In genomic region chr15:65952425-65953053, GRCh38 we compare ENCODE assay signal across 9 cellular contexts.
DNase-seq lines count a peak whose midpoint lies in the region; ATAC-seq, FAIRE-seq and TF ChIP-seq lines count a peak whose summit lies in the region.
"Had no signal": no experiment of that assay in that cellular context is flagged by ENCODE, and none has a peak within 500 bp of the region (broad histone marks: within the 10 kb centered on the region; RNA-seq: fewer than 3 reads in every experiment).

No MANE protein-coding gene starts in this region.

- H3K4me3 ChIP-seq in astrocyte (ENCODE audit: insufficient read depth, low read depth, low read length), result no peak overlapping the region

- H3K36me3 Mint-ChIP-seq in Calu3 (ENCODE audit: insufficient read depth, unreplicated experiment) (no peaks in the 10 kb centered on the region), astrocyte (ENCODE audit: low read depth, unreplicated experiment) (no peaks in the 10 kb centered on the region)

- H3K27ac Mint-ChIP-seq in Calu3 (ENCODE audit: unreplicated experiment), result no peak overlapping the region
- H3K27ac Mint-ChIP-seq in astrocyte (ENCODE audit: unreplicated experiment), result no peak overlapping the region

- no peaks in the 10 kb centered on the region for H3K9me3 ChIP-seq in astrocyte (ENCODE audit: insufficient read depth, low read depth, low read length)

- H3K27me3 ChIP-seq in astrocyte (ENCODE audit: insufficient read depth, low read length), result peaks cover 5% of the 10 kb centered on the region

- peaks cover 3% of the 10 kb centered on the region for H3K4me1 ChIP-seq in astrocyte (ENCODE audit: insufficient read depth, low read length)

- H3K4me1 Mint-ChIP-seq in Calu3 (ENCODE audit: low read depth, unreplicated experiment) (peaks cover 39% of the 10 kb centered on the region), astrocyte (ENCODE audit: low read depth, unreplicated experiment) (peaks cover 12% of the 10 kb centered on the region)

- no peaks in the 10 kb centered on the region for H3K79me2 ChIP-seq in astrocyte (ENCODE audit: insufficient read depth, low read length)

- H3K9me3 Mint-ChIP-seq in Calu3 (ENCODE audit: low read depth, unreplicated experiment), result no peaks in the 10 kb centered on the region
- no peaks in the 10 kb centered on the region for H3K9me3 Mint-ChIP-seq in astrocyte (ENCODE audit: unreplicated experiment)

- H3K9ac ChIP-seq in astrocyte (ENCODE audit: low read length), result no peak overlapping the region

- CTCF ChIA-PET in Calu3 (lab: Charles Lee), result interaction anchor here (0.9 kb wide), 1 partner anchor 47 kb away, joined by 3 read pairs; no protein-coding TSS in a partner anchor

- FAIRE-seq in HTR-8/SVneo (lab: Jason Lieb, UNC), result peak; percentile 13
- FAIRE-seq in astrocyte (lab: Jason Lieb, UNC), result no peak

- H3K4me2 ChIP-seq in astrocyte (ENCODE audit: low read length), result no peak overlapping the region

- no peak for ATAC-seq in HG03520 (IDR thresholded peaks at IDR 0.05; ENCODE audit: unreplicated experiment)

- no peak overlapping the region for H3K27ac ChIP-seq in astrocyte (ENCODE audit: low read depth, low read length)

- intact Hi-C loops in Calu3 (cut with micrococcal nuclease; ENCODE audit: unreplicated experiment), result no loop called here

- H2AFZ ChIP-seq in astrocyte (ENCODE audit: low read depth, low read length), result no peak overlapping the region

- H3K36me3 ChIP-seq in astrocyte (ENCODE audit: insufficient read depth, low read length), result no peaks in the 10 kb centered on the region

- no peak overlapping the region for H3K4me3 Mint-ChIP-seq in Calu3 (ENCODE audit: low read depth, unreplicated experiment)
- H3K4me3 Mint-ChIP-seq in astrocyte (ENCODE audit: unreplicated experiment), result no peak overlapping the region

- DNase-seq in Calu3, result peak; percentile 58
- DNase-seq in HTR-8/SVneo (ENCODE audit: insufficient read length, low spot score), result peak; percentile 56
- DNase-seq in astrocyte (ENCODE audit: low read depth), result peak; percentile 60
- DNase-seq in islet precursor cell, result peak; percentile 86
- DNase-seq in pons (ENCODE audit: low spot score), result no peak
- DNase-seq in stimulated activated CD4-positive, alpha-beta T cell treated with anti-CD3 and anti-CD28 coated beads, Interleukin-4, amount 100 ng/mL, for 1 hour, result no peak
- DNase-seq in NCI-H82 treated with DMSO at 0.1 percent for 48 hours (lab: John Stamatoyannopoulos, UW; ENCODE audit: unreplicated experiment), result no peak
- DNase-seq: activated CD4-positive, CD25-positive, alpha-beta regulatory T cell had no signal

- BruUV-seq in Calu3 (replicated peaks; lab: Mats Ljungman, UMichigan), result no TSS peak

- H3K27me3 Mint-ChIP-seq in Calu3 (ENCODE audit: unreplicated experiment) (no peaks in the 10 kb centered on the region), astrocyte (ENCODE audit: low read depth, unreplicated experiment) (peaks cover 12% of the 10 kb centered on the region)

- TF ChIP-seq CTCF in Calu3 (IDR thresholded peaks at IDR 0.05; ENCODE audit: unreplicated experiment), result no peak
- TF ChIP-seq CTCF in astrocyte (IDR thresholded peaks at IDR 0.05; ENCODE audit: insufficient read depth, low read depth, low read length), result no peak

- no peaks in the 10 kb centered on the region for H4K20me1 ChIP-seq in astrocyte (ENCODE audit: insufficient read depth, low read length)

Comparison
In these comparisons a context has a peak if more than half of its experiments do, and no peak if none do; other contexts are left out.
1. DNase-seq: peak in Calu3 (single experiment), HTR-8/SVneo (single experiment), astrocyte (single experiment) and islet precursor cell (single experiment); none in pons (single experiment), stimulated activated CD4-positive, alpha-beta T cell treated with anti-CD3 and anti-CD28 coated beads, Interleukin-4, amount 100 ng/mL, for 1 hour (single experiment) and NCI-H82 treated with DMSO at 0.1 percent for 48 hours (single experiment).